Comparison of ENCODE assay signal across 2 cellular contexts in the genomic region with DNA sequence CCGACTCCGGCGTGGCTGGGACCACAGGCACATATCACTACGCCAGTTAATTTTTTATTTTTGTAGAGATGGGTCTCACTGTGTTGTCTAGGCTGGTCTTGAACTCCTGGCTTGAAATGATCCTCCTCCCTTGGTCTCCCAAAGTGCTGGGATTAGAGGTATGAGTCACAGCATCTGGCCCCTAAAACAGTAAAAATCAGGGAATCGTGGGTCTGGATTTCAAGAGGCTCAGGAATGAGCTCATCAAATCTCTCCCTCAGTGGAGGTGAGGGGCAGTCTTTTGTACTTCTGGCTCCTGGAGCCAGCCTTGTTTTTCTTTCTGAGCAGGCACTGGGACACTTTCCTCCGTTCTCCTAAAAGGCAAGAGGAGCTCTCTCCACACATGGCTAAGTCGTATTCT.
TF ChIP-seq lines count a peak whose summit lies in the region.

No MANE protein-coding gene starts in this region.

TF ChIP-seq in SK-N-SH treated with all-trans-retinoic acid at 6 μM for 48 hours, 23 proteins besides CTCF, POLR2A, EP300 and RAD21:
- TF ChIP-seq, protein P1, sequence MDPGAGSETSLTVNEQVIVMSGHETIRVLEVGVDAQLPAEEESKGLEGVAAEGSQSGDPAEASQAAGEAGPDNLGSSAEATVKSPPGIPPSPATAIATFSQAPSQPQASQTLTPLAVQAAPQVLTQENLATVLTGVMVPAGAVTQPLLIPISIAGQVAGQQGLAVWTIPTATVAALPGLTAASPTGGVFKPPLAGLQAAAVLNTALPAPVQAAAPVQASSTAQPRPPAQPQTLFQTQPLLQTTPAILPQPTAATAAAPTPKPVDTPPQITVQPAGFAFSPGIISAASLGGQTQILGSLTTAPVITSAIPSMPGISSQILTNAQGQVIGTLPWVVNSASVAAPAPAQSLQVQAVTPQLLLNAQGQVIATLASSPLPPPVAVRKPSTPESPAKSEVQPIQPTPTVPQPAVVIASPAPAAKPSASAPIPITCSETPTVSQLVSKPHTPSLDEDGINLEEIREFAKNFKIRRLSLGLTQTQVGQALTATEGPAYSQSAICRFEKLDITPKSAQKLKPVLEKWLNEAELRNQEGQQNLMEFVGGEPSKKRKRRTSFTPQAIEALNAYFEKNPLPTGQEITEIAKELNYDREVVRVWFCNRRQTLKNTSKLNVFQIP (CRISPR knock-in tag; IDR thresholded peaks at IDR 0.05; ENCODE audit: borderline replicate concordance, low read depth) = no peak
- TF ChIP-seq CSDC2 (CRISPR knock-in tag; IDR thresholded peaks at IDR 0.05) (no peak), ZNF70 (CRISPR knock-in tag; IDR thresholded peaks at IDR 0.05) (no peak), ZFP30 (CRISPR knock-in tag; IDR thresholded peaks at IDR 0.05) (no peak), TOX (CRISPR knock-in tag; IDR thresholded peaks at IDR 0.05; ENCODE audit: borderline replicate concordance) (no peak), ISL1 (CRISPR knock-in tag; IDR thresholded peaks at IDR 0.05) (no peak), SNAI2 (CRISPR knock-in tag; IDR thresholded peaks at IDR 0.05) (no peak), ARNTL (CRISPR knock-in tag; IDR thresholded peaks at IDR 0.05; ENCODE audit: borderline replicate concordance, low read depth) (no peak), ZNF565 (CRISPR knock-in tag; conservative IDR thresholded peaks at IDR 0.05; ENCODE audit: low read depth) (no peak), GLIS3 (CRISPR knock-in tag; IDR thresholded peaks at IDR 0.05) (no peak), BACH2 (CRISPR knock-in tag; IDR thresholded peaks at IDR 0.05; ENCODE audit: borderline replicate concordance) (no peak)
- TF ChIP-seq, protein P2, sequence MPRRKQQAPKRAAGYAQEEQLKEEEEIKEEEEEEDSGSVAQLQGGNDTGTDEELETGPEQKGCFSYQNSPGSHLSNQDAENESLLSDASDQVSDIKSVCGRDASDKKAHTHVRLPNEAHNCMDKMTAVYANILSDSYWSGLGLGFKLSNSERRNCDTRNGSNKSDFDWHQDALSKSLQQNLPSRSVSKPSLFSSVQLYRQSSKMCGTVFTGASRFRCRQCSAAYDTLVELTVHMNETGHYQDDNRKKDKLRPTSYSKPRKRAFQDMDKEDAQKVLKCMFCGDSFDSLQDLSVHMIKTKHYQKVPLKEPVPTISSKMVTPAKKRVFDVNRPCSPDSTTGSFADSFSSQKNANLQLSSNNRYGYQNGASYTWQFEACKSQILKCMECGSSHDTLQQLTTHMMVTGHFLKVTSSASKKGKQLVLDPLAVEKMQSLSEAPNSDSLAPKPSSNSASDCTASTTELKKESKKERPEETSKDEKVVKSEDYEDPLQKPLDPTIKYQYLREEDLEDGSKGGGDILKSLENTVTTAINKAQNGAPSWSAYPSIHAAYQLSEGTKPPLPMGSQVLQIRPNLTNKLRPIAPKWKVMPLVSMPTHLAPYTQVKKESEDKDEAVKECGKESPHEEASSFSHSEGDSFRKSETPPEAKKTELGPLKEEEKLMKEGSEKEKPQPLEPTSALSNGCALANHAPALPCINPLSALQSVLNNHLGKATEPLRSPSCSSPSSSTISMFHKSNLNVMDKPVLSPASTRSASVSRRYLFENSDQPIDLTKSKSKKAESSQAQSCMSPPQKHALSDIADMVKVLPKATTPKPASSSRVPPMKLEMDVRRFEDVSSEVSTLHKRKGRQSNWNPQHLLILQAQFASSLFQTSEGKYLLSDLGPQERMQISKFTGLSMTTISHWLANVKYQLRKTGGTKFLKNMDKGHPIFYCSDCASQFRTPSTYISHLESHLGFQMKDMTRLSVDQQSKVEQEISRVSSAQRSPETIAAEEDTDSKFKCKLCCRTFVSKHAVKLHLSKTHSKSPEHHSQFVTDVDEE (CRISPR knock-in tag; IDR thresholded peaks at IDR 0.05) = no peak
- TF ChIP-seq, protein P3, sequence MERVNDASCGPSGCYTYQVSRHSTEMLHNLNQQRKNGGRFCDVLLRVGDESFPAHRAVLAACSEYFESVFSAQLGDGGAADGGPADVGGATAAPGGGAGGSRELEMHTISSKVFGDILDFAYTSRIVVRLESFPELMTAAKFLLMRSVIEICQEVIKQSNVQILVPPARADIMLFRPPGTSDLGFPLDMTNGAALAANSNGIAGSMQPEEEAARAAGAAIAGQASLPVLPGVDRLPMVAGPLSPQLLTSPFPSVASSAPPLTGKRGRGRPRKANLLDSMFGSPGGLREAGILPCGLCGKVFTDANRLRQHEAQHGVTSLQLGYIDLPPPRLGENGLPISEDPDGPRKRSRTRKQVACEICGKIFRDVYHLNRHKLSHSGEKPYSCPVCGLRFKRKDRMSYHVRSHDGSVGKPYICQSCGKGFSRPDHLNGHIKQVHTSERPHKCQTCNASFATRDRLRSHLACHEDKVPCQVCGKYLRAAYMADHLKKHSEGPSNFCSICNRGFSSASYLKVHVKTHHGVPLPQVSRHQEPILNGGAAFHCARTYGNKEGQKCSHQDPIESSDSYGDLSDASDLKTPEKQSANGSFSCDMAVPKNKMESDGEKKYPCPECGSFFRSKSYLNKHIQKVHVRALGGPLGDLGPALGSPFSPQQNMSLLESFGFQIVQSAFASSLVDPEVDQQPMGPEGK (CRISPR knock-in tag; IDR thresholded peaks at IDR 0.05; ENCODE audit: borderline replicate concordance) = no peak
- TF ChIP-seq, protein P4, sequence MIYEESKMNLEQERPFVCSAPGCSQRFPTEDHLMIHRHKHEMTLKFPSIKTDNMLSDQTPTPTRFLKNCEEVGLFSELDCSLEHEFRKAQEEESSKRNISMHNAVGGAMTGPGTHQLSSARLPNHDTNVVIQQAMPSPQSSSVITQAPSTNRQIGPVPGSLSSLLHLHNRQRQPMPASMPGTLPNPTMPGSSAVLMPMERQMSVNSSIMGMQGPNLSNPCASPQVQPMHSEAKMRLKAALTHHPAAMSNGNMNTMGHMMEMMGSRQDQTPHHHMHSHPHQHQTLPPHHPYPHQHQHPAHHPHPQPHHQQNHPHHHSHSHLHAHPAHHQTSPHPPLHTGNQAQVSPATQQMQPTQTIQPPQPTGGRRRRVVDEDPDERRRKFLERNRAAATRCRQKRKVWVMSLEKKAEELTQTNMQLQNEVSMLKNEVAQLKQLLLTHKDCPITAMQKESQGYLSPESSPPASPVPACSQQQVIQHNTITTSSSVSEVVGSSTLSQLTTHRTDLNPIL (CRISPR knock-in tag; IDR thresholded peaks at IDR 0.05; ENCODE audit: low read depth) = no peak

TF ChIP-seq in SK-N-SH, 30 proteins besides CTCF, POLR2A, EP300 and RAD21:
- no peak for TF ChIP-seq JUND (IDR thresholded peaks at IDR 0.05)
- TF ChIP-seq, protein P5, sequence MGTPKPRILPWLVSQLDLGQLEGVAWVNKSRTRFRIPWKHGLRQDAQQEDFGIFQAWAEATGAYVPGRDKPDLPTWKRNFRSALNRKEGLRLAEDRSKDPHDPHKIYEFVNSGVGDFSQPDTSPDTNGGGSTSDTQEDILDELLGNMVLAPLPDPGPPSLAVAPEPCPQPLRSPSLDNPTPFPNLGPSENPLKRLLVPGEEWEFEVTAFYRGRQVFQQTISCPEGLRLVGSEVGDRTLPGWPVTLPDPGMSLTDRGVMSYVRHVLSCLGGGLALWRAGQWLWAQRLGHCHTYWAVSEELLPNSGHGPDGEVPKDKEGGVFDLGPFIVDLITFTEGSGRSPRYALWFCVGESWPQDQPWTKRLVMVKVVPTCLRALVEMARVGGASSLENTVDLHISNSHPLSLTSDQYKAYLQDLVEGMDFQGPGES (IDR thresholded peaks at IDR 0.05; ENCODE audit: low read depth, low read length) = no peak
- TF ChIP-seq RFX5 (IDR thresholded peaks at IDR 0.05; ENCODE audit: low read length) = no peak
- TF ChIP-seq, protein P6, sequence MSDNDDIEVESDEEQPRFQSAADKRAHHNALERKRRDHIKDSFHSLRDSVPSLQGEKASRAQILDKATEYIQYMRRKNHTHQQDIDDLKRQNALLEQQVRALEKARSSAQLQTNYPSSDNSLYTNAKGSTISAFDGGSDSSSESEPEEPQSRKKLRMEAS (IDR thresholded peaks at IDR 0.05; ENCODE audit: low read depth) = no peak
- no peak for TF ChIP-seq NRF1 (IDR thresholded peaks at IDR 0.05; ENCODE audit: low read depth, low read length)
- no peak for TF ChIP-seq GATA2 (CRISPR knock-in tag; IDR thresholded peaks at IDR 0.05)
- no peak for TF ChIP-seq ELF1 (IDR thresholded peaks at IDR 0.05)
- no peak for TF ChIP-seq TEAD4 (IDR thresholded peaks at IDR 0.05; ENCODE audit: borderline replicate concordance, insufficient read depth)
- no peak for TF ChIP-seq MXI1 (IDR thresholded peaks at IDR 0.05; ENCODE audit: low read depth, low read length)
- TF ChIP-seq, protein P7, sequence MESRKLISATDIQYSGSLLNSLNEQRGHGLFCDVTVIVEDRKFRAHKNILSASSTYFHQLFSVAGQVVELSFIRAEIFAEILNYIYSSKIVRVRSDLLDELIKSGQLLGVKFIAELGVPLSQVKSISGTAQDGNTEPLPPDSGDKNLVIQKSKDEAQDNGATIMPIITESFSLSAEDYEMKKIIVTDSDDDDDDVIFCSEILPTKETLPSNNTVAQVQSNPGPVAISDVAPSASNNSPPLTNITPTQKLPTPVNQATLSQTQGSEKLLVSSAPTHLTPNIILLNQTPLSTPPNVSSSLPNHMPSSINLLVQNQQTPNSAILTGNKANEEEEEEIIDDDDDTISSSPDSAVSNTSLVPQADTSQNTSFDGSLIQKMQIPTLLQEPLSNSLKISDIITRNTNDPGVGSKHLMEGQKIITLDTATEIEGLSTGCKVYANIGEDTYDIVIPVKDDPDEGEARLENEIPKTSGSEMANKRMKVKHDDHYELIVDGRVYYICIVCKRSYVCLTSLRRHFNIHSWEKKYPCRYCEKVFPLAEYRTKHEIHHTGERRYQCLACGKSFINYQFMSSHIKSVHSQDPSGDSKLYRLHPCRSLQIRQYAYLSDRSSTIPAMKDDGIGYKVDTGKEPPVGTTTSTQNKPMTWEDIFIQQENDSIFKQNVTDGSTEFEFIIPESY (IDR thresholded peaks at IDR 0.05; ENCODE audit: borderline replicate concordance, low read depth) = no peak
- no peak for TF ChIP-seq GABPA (IDR thresholded peaks at IDR 0.05; ENCODE audit: low read depth)
- TF ChIP-seq, protein P8, sequence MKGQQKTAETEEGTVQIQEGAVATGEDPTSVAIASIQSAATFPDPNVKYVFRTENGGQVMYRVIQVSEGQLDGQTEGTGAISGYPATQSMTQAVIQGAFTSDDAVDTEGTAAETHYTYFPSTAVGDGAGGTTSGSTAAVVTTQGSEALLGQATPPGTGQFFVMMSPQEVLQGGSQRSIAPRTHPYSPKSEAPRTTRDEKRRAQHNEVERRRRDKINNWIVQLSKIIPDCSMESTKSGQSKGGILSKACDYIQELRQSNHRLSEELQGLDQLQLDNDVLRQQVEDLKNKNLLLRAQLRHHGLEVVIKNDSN (IDR thresholded peaks at IDR 0.05; ENCODE audit: borderline replicate concordance, low read depth) = no peak
- TF ChIP-seq EZH2phosphoT487 (IDR thresholded peaks at IDR 0.05; ENCODE audit: borderline replicate concordance, low read depth) = no peak
- no peak for TF ChIP-seq CHD2 (IDR thresholded peaks at IDR 0.05; ENCODE audit: low read length, partially characterized antibody)
- no peak for TF ChIP-seq POLR2AphosphoS5 (IDR thresholded peaks at IDR 0.05; ENCODE audit: low read depth, low read length)
- no peak for TF ChIP-seq FOXM1 (IDR thresholded peaks at IDR 0.05; ENCODE audit: low read depth)
- TF ChIP-seq SMC3 (IDR thresholded peaks at IDR 0.05; ENCODE audit: low read depth, low read length) = no peak
